ENCODE assay signal across 29 cellular contexts in the genomic region with DNA sequence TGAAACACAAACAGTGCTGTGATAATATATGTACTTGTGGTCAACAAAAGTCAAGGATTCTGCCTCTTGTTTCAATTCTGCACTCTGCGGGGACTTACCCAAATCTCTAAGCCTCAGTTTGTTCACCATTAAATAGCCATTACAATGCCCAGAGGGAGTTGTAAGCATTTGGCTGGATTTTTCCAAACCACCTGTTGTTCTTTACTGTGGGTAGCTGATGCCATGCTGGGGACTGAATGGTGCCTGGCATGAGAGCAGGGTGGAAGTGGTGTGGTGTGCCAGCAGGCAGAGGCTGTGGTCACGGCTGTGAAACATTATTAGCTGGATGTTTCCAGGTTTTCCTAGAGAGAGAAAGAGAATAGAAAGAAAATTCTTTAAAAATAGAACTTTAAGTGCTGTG.
"Had no signal": no experiment of that assay in that cellular context is flagged by ENCODE, and none has a peak within 500 bp of the region (broad histone marks: within the 10 kb centered on the region; RNA-seq: fewer than 3 reads in every experiment).

No MANE protein-coding gene starts in this region.

- H3K4me1 Mint-ChIP-seq: activated naive CD8-positive, alpha-beta T cell treated with anti-CD3 and anti-CD28 coated beads for 36 hours; stimulated activated effector memory CD8-positive, alpha-beta T cell treated with anti-CD3 and anti-CD28 coated beads, Interleukin-12 subunit alpha, Interleukin-12 subunit beta, amount 100 ng/mL, for 72 hours had no signal

- H3K4me1 ChIP-seq: ascending aorta, gastrocnemius medialis, left ventricle myocardium inferior, right lobe of liver, uterus had no signal

- H3K9me3 ChIP-seq: ascending aorta, gastrocnemius medialis, left ventricle myocardium inferior, mucosa of descending colon, neutrophil, right lobe of liver, thoracic aorta, uterus had no signal

- DNase-seq: activated CD4-positive, alpha-beta T cell treated with anti-CD3 and anti-CD28 coated beads for 48 hours; activated CD4-positive, alpha-beta T cell treated with anti-CD3 and anti-CD28 coated beads, Interleukin-2, amount 50 U/mL, for 48 hours; activated CD8-positive, alpha-beta memory T cell treated with anti-CD3 and anti-CD28 coated beads for 24 hours; activated effector memory CD4-positive, alpha-beta T cell treated with anti-CD3 and anti-CD28 coated beads, Interleukin-2, amount 50 U/mL, for 16 hours; activated naive CD4-positive, alpha-beta T cell treated with anti-CD3 and anti-CD28 coated beads for 36 hours; activated naive CD8-positive, alpha-beta T cell treated with anti-CD3 and anti-CD28 coated beads for 36 hours; caudate nucleus; cortex of kidney; effector memory CD8-positive, alpha-beta T cell; erythroblast; gastrocnemius medialis; glutamatergic neuron; left ventricle myocardium inferior; mucosa of descending colon; right lobe of liver; stimulated activated CD4-positive, alpha-beta T cell treated with anti-CD3 and anti-CD28 coated beads, Interleukin-4, amount 100 ng/mL, for 24 hours; uterus; WERI-Rb-1 had no signal

- H3K27ac Mint-ChIP-seq: activated naive CD4-positive, alpha-beta T cell treated with anti-CD3 and anti-CD28 coated beads for 36 hours; activated naive CD8-positive, alpha-beta T cell treated with anti-CD3 and anti-CD28 coated beads for 36 hours; activated T-helper 1 cell treated with anti-CD3 and anti-CD28 coated beads, Interleukin-12 subunit alpha, Interleukin-12 subunit beta, Interleukin-2, Interleukin-4 antibody, amounts not matched to agents 30 ng/mL and 10 ng/mL and 1 ng/mL, durations not matched to agents 14 hours and 24 hours and 36 hours; effector memory CD8-positive, alpha-beta T cell; nephron; stimulated activated effector memory CD8-positive, alpha-beta T cell treated with anti-CD3 and anti-CD28 coated beads, Interleukin-12 subunit alpha, Interleukin-12 subunit beta, amount 100 ng/mL, for 72 hours; stimulated activated naive CD8-positive, alpha-beta T cell treated with anti-CD3 and anti-CD28 coated beads, Interleukin-15, Interleukin-2, amounts not matched to agents 100 ng/mL and 50 ng/mL, for 24 hours; type B pancreatic cell had no signal

- H3K27me3 Mint-ChIP-seq: effector memory CD8-positive, alpha-beta T cell; stimulated activated naive CD8-positive, alpha-beta T cell treated with anti-CD3 and anti-CD28 coated beads, Interleukin-15, Interleukin-2, amounts not matched to agents 100 ng/mL and 50 ng/mL, for 24 hours had no signal

- H3K36me3 Mint-ChIP-seq: activated naive CD8-positive, alpha-beta T cell treated with anti-CD3 and anti-CD28 coated beads for 36 hours; stimulated activated effector memory CD8-positive, alpha-beta T cell treated with anti-CD3 and anti-CD28 coated beads, Interleukin-12 subunit alpha, Interleukin-12 subunit beta, amount 100 ng/mL, for 72 hours; type B pancreatic cell had no signal

- H3K4me3 ChIP-seq: ascending aorta, gastrocnemius medialis, left ventricle myocardium inferior, lung, mucosa of descending colon, right lobe of liver, skin epidermis, thoracic aorta, uterus had no signal

- ATAC-seq: activated CD4-positive, CD25-positive, alpha-beta regulatory T cell treated with anti-CD3 and anti-CD28 coated beads, Interleukin-2, amount 50 U/mL, for 24 hours; effector memory CD8-positive, alpha-beta T cell; gastrocnemius medialis; mucosa of descending colon; right lobe of liver; stimulated activated effector memory CD8-positive, alpha-beta T cell treated with anti-CD3 and anti-CD28 coated beads, Interleukin-12 subunit alpha, Interleukin-12 subunit beta, amount 100 ng/mL, for 72 hours had no signal

- H3K27ac ChIP-seq: ascending aorta, gastrocnemius medialis, left ventricle myocardium inferior, neutrophil, right lobe of liver, skin epidermis, thoracic aorta, uterus, WERI-Rb-1 had no signal

- H3K9me3 Mint-ChIP-seq: activated naive CD4-positive, alpha-beta T cell treated with anti-CD3 and anti-CD28 coated beads for 36 hours; activated naive CD8-positive, alpha-beta T cell treated with anti-CD3 and anti-CD28 coated beads for 36 hours; activated T-helper 1 cell treated with anti-CD3 and anti-CD28 coated beads, Interleukin-12 subunit alpha, Interleukin-12 subunit beta, Interleukin-2, Interleukin-4 antibody, amounts not matched to agents 30 ng/mL and 10 ng/mL and 1 ng/mL, durations not matched to agents 14 hours and 24 hours and 36 hours; effector memory CD8-positive, alpha-beta T cell; nephron; stimulated activated effector memory CD8-positive, alpha-beta T cell treated with anti-CD3 and anti-CD28 coated beads, Interleukin-12 subunit alpha, Interleukin-12 subunit beta, amount 100 ng/mL, for 72 hours; stimulated activated naive CD8-positive, alpha-beta T cell treated with anti-CD3 and anti-CD28 coated beads, Interleukin-15, Interleukin-2, amounts not matched to agents 100 ng/mL and 50 ng/mL, for 24 hours; type B pancreatic cell had no signal

- H3K36me3 ChIP-seq: ascending aorta, gastrocnemius medialis, left ventricle myocardium inferior, neutrophil, right lobe of liver, thoracic aorta, uterus, WERI-Rb-1 had no signal

- H3K4me3 Mint-ChIP-seq: activated naive CD4-positive, alpha-beta T cell treated with anti-CD3 and anti-CD28 coated beads for 36 hours; activated naive CD8-positive, alpha-beta T cell treated with anti-CD3 and anti-CD28 coated beads for 36 hours; activated T-helper 1 cell treated with anti-CD3 and anti-CD28 coated beads, Interleukin-12 subunit alpha, Interleukin-12 subunit beta, Interleukin-2, Interleukin-4 antibody, amounts not matched to agents 30 ng/mL and 10 ng/mL and 1 ng/mL, durations not matched to agents 14 hours and 24 hours and 36 hours; effector memory CD8-positive, alpha-beta T cell; nephron; stimulated activated effector memory CD8-positive, alpha-beta T cell treated with anti-CD3 and anti-CD28 coated beads, Interleukin-12 subunit alpha, Interleukin-12 subunit beta, amount 100 ng/mL, for 72 hours; stimulated activated naive CD8-positive, alpha-beta T cell treated with anti-CD3 and anti-CD28 coated beads, Interleukin-15, Interleukin-2, amounts not matched to agents 100 ng/mL and 50 ng/mL, for 24 hours; type B pancreatic cell had no signal
